25 cellular contexts compared by ENCODE assay signal in genomic region chr7:156001496-156002260, GRCh38.
DNase-seq lines count a peak whose midpoint lies in the region; ATAC-seq and TF ChIP-seq lines count a peak whose summit lies in the region.
"Had no signal": no experiment of that assay in that cellular context is flagged by ENCODE, and none has a peak within 500 bp of the region (broad histone marks: within the 10 kb centered on the region; RNA-seq: fewer than 3 reads in every experiment).

No MANE protein-coding gene starts in this region.

- ATAC-seq in activated naive CD8-positive, alpha-beta T cell treated with anti-CD3 and anti-CD28 coated beads, Interleukin-2, amount 10 ng/mL, durations not matched to agents 7 days and 5 days (ENCODE audit: low read depth), result no peak
- ATAC-seq in activated naive CD8-positive, alpha-beta T cell treated with anti-CD3 and anti-CD28 coated beads, Interleukin-2, amount 50 U/mL, for 24 hours, result no peak
- ATAC-seq in activated CD8-positive, alpha-beta T cell treated with anti-CD3 and anti-CD28 coated beads, Interleukin-2, amount 10 ng/mL, durations not matched to agents 7 days and 5 days, result no peak
- ATAC-seq: GM23338, PC-3 had no signal

- no peak overlapping the region for H3K23ac ChIP-seq in neuronal stem cell (ENCODE audit: low read depth, low read length, poor library complexity)

- H4K8ac ChIP-seq in neuronal stem cell (ENCODE audit: low read depth, low read length), result peak overlapping the region; percentile 95

- H4K91ac ChIP-seq in neuronal stem cell (ENCODE audit: low read depth, low read length, poor library complexity), result no peak overlapping the region

- 89 to 99% methylated on average over 13 to 25 of the region's 25 CpGs for WGBS in endodermal cell (ENCODE audit: insufficient coverage in 1 of 2, insufficient read length in 1 of 2), 2 experiments
- no CpG with 5 or more reads among the region's 25 CpGs for WGBS in neuronal stem cell (ENCODE audit: extremely low coverage in 2 of 2, insufficient read length in 2 of 2, insufficient replicate concordance in 1 of 2), 2 donors

- H3K9me3 Mint-ChIP-seq in activated naive CD8-positive, alpha-beta T cell treated with anti-CD3 and anti-CD28 coated beads, Interleukin-2, amount 10 ng/mL, durations not matched to agents 7 days and 5 days, result no peaks in the 10 kb centered on the region
- no peaks in the 10 kb centered on the region for H3K9me3 Mint-ChIP-seq in activated naive CD8-positive, alpha-beta T cell treated with anti-CD3 and anti-CD28 coated beads, Interleukin-2, amount 50 U/mL, for 24 hours
- H3K9me3 Mint-ChIP-seq in endodermal cell, result no peaks in the 10 kb centered on the region
- no peaks in the 10 kb centered on the region for H3K9me3 Mint-ChIP-seq in CD4-positive, alpha-beta memory T cell
- no peaks in the 10 kb centered on the region for H3K9me3 Mint-ChIP-seq in activated CD8-positive, alpha-beta T cell treated with anti-CD3 and anti-CD28 coated beads, Interleukin-2, amount 10 ng/mL, durations not matched to agents 7 days and 5 days (ENCODE audit: insufficient read depth)
- H3K9me3 Mint-ChIP-seq: CD4-positive, CD25-positive, alpha-beta regulatory T cell; GM23338 had no signal

- no peak overlapping the region for H3K27ac ChIP-seq in endodermal cell (ENCODE audit: low read depth, low read length)
- H3K27ac ChIP-seq in neuronal stem cell (replicated peaks; ENCODE audit: low read length), result no peak overlapping the region
- H3K27ac ChIP-seq in CD4-positive, alpha-beta memory T cell (ENCODE audit: low read depth, low read length), result no peak overlapping the region
- H3K27ac ChIP-seq: SJSA1 had no signal

- peak overlapping the region; percentile 79 for H2BK15ac ChIP-seq in neuronal stem cell (ENCODE audit: low read length)

- peak overlapping the region; percentile 36 for H3K27ac Mint-ChIP-seq in activated naive CD8-positive, alpha-beta T cell treated with anti-CD3 and anti-CD28 coated beads, Interleukin-2, amount 10 ng/mL, durations not matched to agents 7 days and 5 days
- no peak overlapping the region for H3K27ac Mint-ChIP-seq in activated naive CD8-positive, alpha-beta T cell treated with anti-CD3 and anti-CD28 coated beads, Interleukin-2, amount 50 U/mL, for 24 hours
- no peak overlapping the region for H3K27ac Mint-ChIP-seq in endodermal cell
- H3K27ac Mint-ChIP-seq in CD4-positive, alpha-beta memory T cell, result peak overlapping the region in 1 of 7 donors; percentile 44
- no peak overlapping the region for H3K27ac Mint-ChIP-seq in activated CD8-positive, alpha-beta T cell treated with anti-CD3 and anti-CD28 coated beads, Interleukin-2, amount 10 ng/mL, durations not matched to agents 7 days and 5 days
- H3K27ac Mint-ChIP-seq: CD4-positive, CD25-positive, alpha-beta regulatory T cell; GM23338 had no signal

- H3K4me1 ChIP-seq in endodermal cell (ENCODE audit: control insufficient read depth, insufficient read depth, low read length) (no peaks in the 10 kb centered on the region), neuronal stem cell (ENCODE audit: control insufficient read depth in 2 of 2, insufficient read depth in 1 of 2, low read depth in 1 of 2, low read length in 2 of 2) (peaks cover 0 to 1% of the 10 kb centered on the region in 2 donors)
- peaks cover 15% of the 10 kb centered on the region for H3K4me1 ChIP-seq in CD4-positive, alpha-beta memory T cell (ENCODE audit: insufficient read depth, low read length)
- H3K4me1 ChIP-seq: BE2C, HAP-1, SJSA1 had no signal

- H3K4me1 Mint-ChIP-seq in activated naive CD8-positive, alpha-beta T cell treated with anti-CD3 and anti-CD28 coated beads, Interleukin-2, amount 10 ng/mL, durations not matched to agents 7 days and 5 days, result peaks cover 28% of the 10 kb centered on the region
- peaks cover 42% of the 10 kb centered on the region for H3K4me1 Mint-ChIP-seq in activated naive CD8-positive, alpha-beta T cell treated with anti-CD3 and anti-CD28 coated beads, Interleukin-2, amount 50 U/mL, for 24 hours
- no peaks in the 10 kb centered on the region for H3K4me1 Mint-ChIP-seq in endodermal cell
- peaks cover 9 to 27% (median 13%) of the 10 kb centered on the region in 4 donors for H3K4me1 Mint-ChIP-seq in CD4-positive, alpha-beta memory T cell
- H3K4me1 Mint-ChIP-seq in activated CD8-positive, alpha-beta T cell treated with anti-CD3 and anti-CD28 coated beads, Interleukin-2, amount 10 ng/mL, durations not matched to agents 7 days and 5 days (ENCODE audit: low read depth), result peaks cover 44% of the 10 kb centered on the region
- H3K4me1 Mint-ChIP-seq: GM23338 had no signal

- intact Hi-C loops in CD4-positive, alpha-beta memory T cell (cut with micrococcal nuclease), result no loop called here

- peak overlapping the region; percentile 85 for H3K18ac ChIP-seq in neuronal stem cell (ENCODE audit: low read length)

- H3K27me3 ChIP-seq in endodermal cell (ENCODE audit: control insufficient read depth, insufficient read depth, low read length, poor library complexity, severe bottlenecking) (no peaks in the 10 kb centered on the region), neuronal stem cell (ENCODE audit: control insufficient read depth in 3 of 3, insufficient read depth in 3 of 3, low read depth in 1 of 3, low read length in 3 of 3) (peaks cover 0 to 3% (median 0%) of the 10 kb centered on the region in 3 experiments)
- no peaks in the 10 kb centered on the region for H3K27me3 ChIP-seq in CD4-positive, alpha-beta memory T cell (ENCODE audit: insufficient read depth, low read length)
- H3K27me3 ChIP-seq: MG63 had no signal

- no peaks in the 10 kb centered on the region for H3K36me3 Mint-ChIP-seq in activated naive CD8-positive, alpha-beta T cell treated with anti-CD3 and anti-CD28 coated beads, Interleukin-2, amount 10 ng/mL, durations not matched to agents 7 days and 5 days
- no peaks in the 10 kb centered on the region for H3K36me3 Mint-ChIP-seq in activated naive CD8-positive, alpha-beta T cell treated with anti-CD3 and anti-CD28 coated beads, Interleukin-2, amount 50 U/mL, for 24 hours (ENCODE audit: low read depth)
- H3K36me3 Mint-ChIP-seq in endodermal cell (ENCODE audit: low read depth), result no peaks in the 10 kb centered on the region
- no peaks in the 10 kb centered on the region for H3K36me3 Mint-ChIP-seq in CD4-positive, alpha-beta memory T cell
- no peaks in the 10 kb centered on the region for H3K36me3 Mint-ChIP-seq in activated CD8-positive, alpha-beta T cell treated with anti-CD3 and anti-CD28 coated beads, Interleukin-2, amount 10 ng/mL, durations not matched to agents 7 days and 5 days (ENCODE audit: low read depth)
- H3K36me3 Mint-ChIP-seq: CD4-positive, CD25-positive, alpha-beta regulatory T cell had no signal

- CTCF ChIA-PET in CD4-positive, alpha-beta memory T cell (lab: Charles Lee; ENCODE audit: partially characterized antibody), result no interaction called here
- CTCF ChIA-PET in activated CD8-positive, alpha-beta T cell treated with anti-CD3 and anti-CD28 coated beads, Interleukin-2, amount 10 ng/mL, durations not matched to agents 7 days and 5 days (lab: Charles Lee), result no interaction called here

- no peak overlapping the region for H3K4ac ChIP-seq in neuronal stem cell (ENCODE audit: low read length)

- H3K4me3 Mint-ChIP-seq in activated naive CD8-positive, alpha-beta T cell treated with anti-CD3 and anti-CD28 coated beads, Interleukin-2, amount 10 ng/mL, durations not matched to agents 7 days and 5 days, result no peak overlapping the region
- H3K4me3 Mint-ChIP-seq in activated naive CD8-positive, alpha-beta T cell treated with anti-CD3 and anti-CD28 coated beads, Interleukin-2, amount 50 U/mL, for 24 hours, result no peak overlapping the region
- no peak overlapping the region for H3K4me3 Mint-ChIP-seq in endodermal cell
- H3K4me3 Mint-ChIP-seq in CD4-positive, alpha-beta memory T cell, result no peak overlapping the region
- H3K4me3 Mint-ChIP-seq in activated CD8-positive, alpha-beta T cell treated with anti-CD3 and anti-CD28 coated beads, Interleukin-2, amount 10 ng/mL, durations not matched to agents 7 days and 5 days, result no peak overlapping the region
- H3K4me3 Mint-ChIP-seq: CD4-positive, CD25-positive, alpha-beta regulatory T cell; GM23338 had no signal

- no peak for DNase-seq in activated naive CD8-positive, alpha-beta T cell treated with anti-CD3 and anti-CD28 coated beads, Interleukin-2, amount 10 ng/mL, durations not matched to agents 7 days and 5 days
- DNase-seq in activated naive CD8-positive, alpha-beta T cell treated with anti-CD3 and anti-CD28 coated beads, Interleukin-2, amount 50 U/mL, for 24 hours, result no peak
- peak; percentile 28 for DNase-seq in endodermal cell
- no peak for DNase-seq in neuronal stem cell (ENCODE audit: low spot score)
- DNase-seq in CD4-positive, alpha-beta memory T cell, result no peak
- DNase-seq in RKO (ENCODE audit: low spot score), result no peak
- DNase-seq in activated CD8-positive, alpha-beta T cell treated with anti-CD3 and anti-CD28 coated beads, Interleukin-2, amount 10 ng/mL, durations not matched to agents 7 days and 5 days, result no peak
- DNase-seq: 8988T; ACHN; BE2C; CD4-positive, CD25-positive, alpha-beta regulatory T cell; IMR-90; KG1; MG63; NCI-H1694; NCI-H2029 treated with DMSO at 0.1 percent for 48 hours; NCI-H446 treated with DMSO at 0.1 percent for 48 hours; NCI-H526; NCI-H82; PC-3; Right ventricle myocardium superior; RPMI8226 had no signal

- H3K9me3 ChIP-seq in endodermal cell (ENCODE audit: control insufficient read depth, low read length), result no peaks in the 10 kb centered on the region
- H3K9me3 ChIP-seq in neuronal stem cell (replicated peaks in 1 of 2; ENCODE audit: control insufficient read depth in 2 of 2, insufficient read depth in 1 of 2, low read depth in 1 of 2, low read length in 2 of 2), result peaks cover 0 to 2% of the 10 kb centered on the region in 2 donors
- H3K9me3 ChIP-seq in CD4-positive, alpha-beta memory T cell (ENCODE audit: control insufficient read depth in 1 of 2, low read length in 2 of 2), result no peaks in the 10 kb centered on the region
- H3K9me3 ChIP-seq: BE2C, HAP-1, MG63, SJSA1 had no signal

- no peak overlapping the region for H3K4me2 ChIP-seq in neuronal stem cell (ENCODE audit: insufficient read depth, low read length, poor library complexity, severe bottlenecking)
- H3K4me2 ChIP-seq: GM23338 had no signal

- peak overlapping the region; percentile 94 for H2AK5ac ChIP-seq in neuronal stem cell (ENCODE audit: low read depth, low read length)

- H2BK5ac ChIP-seq in neuronal stem cell (ENCODE audit: low read length), result peak overlapping the region; percentile 48

- H3K79me1 ChIP-seq in neuronal stem cell (ENCODE audit: low read depth, low read length), result peaks cover 3% of the 10 kb centered on the region

- peak overlapping the region; percentile 47 for H2BK120ac ChIP-seq in neuronal stem cell (ENCODE audit: low read depth, low read length)

- H2AFZ ChIP-seq in neuronal stem cell (ENCODE audit: low read length), result no peak overlapping the region
- H2AFZ ChIP-seq: GM23338 had no signal

- no peaks in the 10 kb centered on the region for H3K36me3 ChIP-seq in endodermal cell (ENCODE audit: control insufficient read depth, insufficient read depth, low read length)
- no peaks in the 10 kb centered on the region for H3K36me3 ChIP-seq in neuronal stem cell (replicated peaks in 1 of 2; ENCODE audit: control insufficient read depth in 2 of 2, insufficient read depth in 2 of 2, low read length in 2 of 2)
- no peaks in the 10 kb centered on the region for H3K36me3 ChIP-seq in CD4-positive, alpha-beta memory T cell (ENCODE audit: insufficient read depth, low read length)
- H3K36me3 ChIP-seq: BE2C, HAP-1, MG63, SJSA1 had no signal

- H3K14ac ChIP-seq in neuronal stem cell (ENCODE audit: low read length), result peak overlapping the region; percentile 89

- H3K4me3 ChIP-seq in endodermal cell (ENCODE audit: low read length) (no peak overlapping the region), neuronal stem cell (ENCODE audit: low read length in 2 of 2) (no peak overlapping the region)
- no peak overlapping the region for H3K4me3 ChIP-seq in CD4-positive, alpha-beta memory T cell (ENCODE audit: low read length in 2 of 2)
- H3K4me3 ChIP-seq: GM23338, HAP-1, MG63, SJSA1 had no signal

- no peak for TF ChIP-seq CTCF in endodermal cell (conservative IDR thresholded peaks at IDR 0.05)

- POLR2A ChIA-PET in activated naive CD8-positive, alpha-beta T cell treated with anti-CD3 and anti-CD28 coated beads, Interleukin-2, amount 10 ng/mL, durations not matched to agents 7 days and 5 days (lab: Charles Lee), result no interaction called here
- POLR2A ChIA-PET in CD4-positive, alpha-beta memory T cell (lab: Charles Lee; ENCODE audit: partially characterized antibody), result no interaction called here
- POLR2A ChIA-PET in activated CD8-positive, alpha-beta T cell treated with anti-CD3 and anti-CD28 coated beads, Interleukin-2, amount 10 ng/mL, durations not matched to agents 7 days and 5 days (lab: Charles Lee), result no interaction called here

- H3K27me3 Mint-ChIP-seq in activated naive CD8-positive, alpha-beta T cell treated with anti-CD3 and anti-CD28 coated beads, Interleukin-2, amount 10 ng/mL, durations not matched to agents 7 days and 5 days, result peaks cover 2% of the 10 kb centered on the region
- H3K27me3 Mint-ChIP-seq in activated naive CD8-positive, alpha-beta T cell treated with anti-CD3 and anti-CD28 coated beads, Interleukin-2, amount 50 U/mL, for 24 hours, result peaks cover 5% of the 10 kb centered on the region
- no peaks in the 10 kb centered on the region for H3K27me3 Mint-ChIP-seq in endodermal cell (ENCODE audit: insufficient read depth)
- H3K27me3 Mint-ChIP-seq in CD4-positive, alpha-beta memory T cell, result peaks cover 13% of the 10 kb centered on the region in 2 donors
- H3K27me3 Mint-ChIP-seq in activated CD8-positive, alpha-beta T cell treated with anti-CD3 and anti-CD28 coated beads, Interleukin-2, amount 10 ng/mL, durations not matched to agents 7 days and 5 days (ENCODE audit: low read depth), result peaks cover 2% of the 10 kb centered on the region

- H3K9ac ChIP-seq in endodermal cell (ENCODE audit: extremely low read depth, low read length, poor library complexity, severe bottlenecking) (no peak overlapping the region), neuronal stem cell (ENCODE audit: low read depth, low read length, poor library complexity) (peak overlapping the region; percentile 21)

- H2BK12ac ChIP-seq in neuronal stem cell (ENCODE audit: low read length), result peak overlapping the region; percentile 82
